In the genomic region with DNA sequence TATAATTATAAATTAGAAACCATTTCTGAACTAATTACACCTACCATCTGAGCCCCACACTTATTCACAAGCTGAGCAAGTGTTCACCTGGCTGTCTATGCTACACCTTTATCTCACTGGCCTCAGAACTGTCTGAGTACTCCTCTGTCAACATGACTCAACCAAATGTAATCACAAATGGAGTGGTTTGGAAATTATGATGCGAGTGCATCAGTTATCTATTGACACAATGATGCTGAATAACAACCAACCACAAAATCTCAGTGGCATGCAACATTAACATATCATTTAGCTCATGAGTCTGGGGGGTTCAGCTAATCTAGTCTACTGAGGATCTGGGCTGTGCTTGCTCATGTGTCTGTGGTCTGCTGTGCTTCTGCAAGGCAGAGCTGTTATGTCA, we compare ENCODE assay signal across 15 cellular contexts.
DNase-seq lines count a peak whose midpoint lies in the region; ATAC-seq, FAIRE-seq and TF ChIP-seq lines count a peak whose summit lies in the region.
"Had no signal": no experiment of that assay in that cellular context is flagged by ENCODE, and none has a peak within 500 bp of the region (broad histone marks: within the 10 kb centered on the region; RNA-seq: fewer than 3 reads in every experiment).

No MANE protein-coding gene starts in this region.

- intact Hi-C loops in mammary epithelial cell (cut with micrococcal nuclease) (no loop called here), MCF 10A (cut with micrococcal nuclease) (no loop called here)

- no TSS peak for BruUV-seq in mammary epithelial cell (replicated peaks; lab: Mats Ljungman, UMichigan)
- BruUV-seq in MCF 10A (replicated peaks; lab: Mats Ljungman, UMichigan): no TSS peak

- DNase-seq in mammary epithelial cell (peak; percentile 27), MCF 10A (ENCODE audit: unreplicated experiment) (no peak), NCI-H69 (lab: John Stamatoyannopoulos, UW) (peak; percentile 72), bronchial epithelial cell (ENCODE audit: low read depth) (peak; percentile 88), D721Med (ENCODE audit: insufficient read length, low spot score) (no peak), MV-4-11 (lab: John Stamatoyannopoulos, UW) (no peak)
- DNase-seq: CD4-positive, CD25-positive, alpha-beta regulatory T cell; GOT3; MM.1S; NCI-H1105 treated with DMSO at 0.1 percent for 48 hours; NCI-H2081 treated with DMSO at 0.1 percent for 48 hours; NCI-H446 treated with DMSO at 0.1 percent for 48 hours; T-cell had no signal

- H3K27me3 ChIP-seq in mammary epithelial cell (ENCODE audit: insufficient read depth, low read length): no peaks in the 10 kb centered on the region
- H3K27me3 ChIP-seq in bronchial epithelial cell (ENCODE audit: control insufficient read depth, insufficient read depth, low read length): peaks cover 2% of the 10 kb centered on the region

- POLR2A ChIA-PET in MCF 10A (lab: Yijun Ruan, JAX): interaction anchor here (0.6 kb wide), 1 partner anchor 1910 kb away, joined by 3 read pairs; no protein-coding TSS in a partner anchor

- WGBS in mammary epithelial cell (ENCODE audit: low coverage, missing lambda C conversion rate): 40% methylated on average over 1 of the region's 1 CpG

- in situ Hi-C loops in mammary epithelial cell (cut with MboI; ENCODE audit: low sequenced_read_pairs in 2 of 2): no loop called here

- no peaks in the 10 kb centered on the region for H3K4me1 Mint-ChIP-seq in MCF 10A (ENCODE audit: insufficient read depth, unreplicated experiment)
- H3K4me1 Mint-ChIP-seq: CD4-positive, CD25-positive, alpha-beta regulatory T cell; T-cell had no signal

- TF ChIP-seq CTCF in mammary epithelial cell (conservative IDR thresholded peaks at IDR 0.05 in 1 of 2, IDR thresholded peaks at IDR 0.05 in 1 of 2; ENCODE audit: extremely low read depth in 1 of 2, insufficient read depth in 1 of 2, low read depth in 1 of 2, low read length in 2 of 2): no peak
- no peak for TF ChIP-seq CTCF in MCF 10A (IDR thresholded peaks at IDR 0.05; ENCODE audit: unreplicated experiment)
- no peak for TF ChIP-seq CTCF in bronchial epithelial cell (IDR thresholded peaks at IDR 0.05; ENCODE audit: insufficient read depth, low read length, severe bottlenecking)
- TF ChIP-seq CTCF in D721Med (IDR thresholded peaks at IDR 0.05; ENCODE audit: insufficient read depth, missing control alignments): no peak

- H3K27ac Mint-ChIP-seq in MCF 10A (ENCODE audit: low read depth, unreplicated experiment): no peak overlapping the region
- H3K27ac Mint-ChIP-seq: CD4-positive, CD25-positive, alpha-beta regulatory T cell; T-cell had no signal

- H3K9ac ChIP-seq in mammary epithelial cell (ENCODE audit: insufficient read depth, low read length): no peak overlapping the region

- no peak overlapping the region for H3K4me3 Mint-ChIP-seq in MCF 10A (ENCODE audit: unreplicated experiment)
- H3K4me3 Mint-ChIP-seq: CD4-positive, CD25-positive, alpha-beta regulatory T cell; T-cell had no signal

- no peak overlapping the region for H3K4me2 ChIP-seq in mammary epithelial cell (ENCODE audit: insufficient read depth, low read depth, low read length)

- CTCF ChIA-PET in mammary epithelial cell (lab: Charles Lee; ENCODE audit: low non-redundant PET): no interaction called here
- CTCF ChIA-PET in MCF 10A (lab: Yijun Ruan, JAX): no interaction called here

- H3K27ac ChIP-seq in mammary epithelial cell (ENCODE audit: insufficient read depth, low read depth, low read length): no peak overlapping the region
- H3K27ac ChIP-seq: SK-N-MC had no signal

- H3K4me3 ChIP-seq in mammary epithelial cell (replicated peaks in 1 of 3; ENCODE audit: insufficient read depth in 1 of 3, low read depth in 2 of 3, low read length in 3 of 3) (no peak overlapping the region), bronchial epithelial cell (ENCODE audit: low read depth, low read length) (no peak overlapping the region)
- H3K4me3 ChIP-seq: SK-N-MC had no signal

- peaks cover 90% of the 10 kb centered on the region for H3K27me3 Mint-ChIP-seq in MCF 10A (ENCODE audit: insufficient read depth, unreplicated experiment)
- H3K27me3 Mint-ChIP-seq: CD4-positive, CD25-positive, alpha-beta regulatory T cell; T-cell had no signal

- H3K79me2 ChIP-seq in mammary epithelial cell (ENCODE audit: insufficient read depth, low read length): no peaks in the 10 kb centered on the region

- H3K36me3 ChIP-seq in mammary epithelial cell (ENCODE audit: insufficient read depth, low read length) (no peaks in the 10 kb centered on the region), bronchial epithelial cell (ENCODE audit: control insufficient read depth, insufficient read depth, low read length) (no peaks in the 10 kb centered on the region)

- H3K4me1 ChIP-seq in mammary epithelial cell (ENCODE audit: insufficient read depth, low read length): no peaks in the 10 kb centered on the region

- H3K9me3 Mint-ChIP-seq in MCF 10A (ENCODE audit: unreplicated experiment): no peaks in the 10 kb centered on the region

- no peaks in the 10 kb centered on the region for H3K9me3 ChIP-seq in mammary epithelial cell (replicated peaks; ENCODE audit: insufficient read depth, low read length)

- H3K36me3 Mint-ChIP-seq in MCF 10A (ENCODE audit: insufficient read depth, unreplicated experiment): no peaks in the 10 kb centered on the region
- H3K36me3 Mint-ChIP-seq: CD4-positive, CD25-positive, alpha-beta regulatory T cell; T-cell had no signal

- dilution Hi-C loops in mammary epithelial cell (cut with HindIII; ENCODE audit: low sequenced_read_pairs): no loop called here

- no peak for ATAC-seq in HG02571 (IDR thresholded peaks at IDR 0.05; ENCODE audit: unreplicated experiment)
- ATAC-seq: T-cell had no signal

- H4K20me1 ChIP-seq in mammary epithelial cell (ENCODE audit: insufficient read depth, low read length): no peaks in the 10 kb centered on the region

- H2AFZ ChIP-seq in mammary epithelial cell (ENCODE audit: low read depth, low read length): no peak overlapping the region

- FAIRE-seq in bronchial epithelial cell (lab: Jason Lieb, UNC) (no peak), D721Med (lab: Jason Lieb, UNC) (no peak)

Comparison
In these comparisons a context has a peak if more than half of its experiments do, and no peak if none do; other contexts are left out.
1. DNase-seq: peak in mammary epithelial cell (single experiment), NCI-H69 (single experiment) and bronchial epithelial cell (single experiment); none in MCF 10A (single experiment), D721Med (single experiment) and MV-4-11 (single experiment).